27 cellular contexts compared by ENCODE assay signal in the genomic region with DNA sequence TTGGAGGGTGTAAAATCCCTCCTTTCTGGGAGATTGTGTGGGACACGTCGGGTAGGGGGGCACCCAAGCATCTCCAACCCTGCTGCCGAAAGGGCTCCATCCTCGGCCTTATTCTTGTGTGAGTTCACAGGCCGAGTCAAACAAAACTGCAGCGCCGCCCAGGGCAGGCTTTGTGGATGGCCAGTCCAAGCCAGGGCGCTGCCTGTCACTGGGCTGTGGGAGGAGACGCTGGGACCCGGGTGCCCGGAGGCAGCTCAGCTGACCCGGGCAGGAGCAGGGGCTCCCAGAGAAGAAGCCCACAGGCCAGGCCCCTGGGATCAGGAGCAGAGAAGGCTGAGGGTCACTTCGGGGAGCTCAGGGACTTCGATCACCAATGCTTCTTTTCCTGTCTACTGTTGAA. TPM values are rescaled to one million over a fixed set of nuclear protein-coding genes. Genes with fewer than 3 reads are reported as not detected.
DNase-seq lines count a peak whose midpoint lies in the region; ATAC-seq and TF ChIP-seq lines count a peak whose summit lies in the region.
"Had no signal": no experiment of that assay in that cellular context is flagged by ENCODE, and none has a peak within 500 bp of the region (broad histone marks: within the 10 kb centered on the region; RNA-seq: fewer than 3 reads in every experiment).

No MANE protein-coding gene starts in this region.

- TF ChIP-seq CTCF in heart left ventricle (IDR thresholded peaks at IDR 0.05): no peak

- H3K4me1 ChIP-seq in heart left ventricle: peaks cover 11 to 41% (median 31%) of the 10 kb centered on the region in 12 donors
- H3K4me1 ChIP-seq: SJCRH30 had no signal

- intact Hi-C loops in heart left ventricle (cut with DNase I): loop anchor here (2.0 to 10.0 kb wide), 12 partner anchors 100 to 1010 kb away; a partner anchor contains a TSS
- intact Hi-C loops in left cardiac atrium (cut with DNase I): loop anchor here (5.0 to 10.0 kb wide), 6 partner anchors 545 to 1010 kb away; a partner anchor contains a TSS

- no peak for DNase-seq in heart left ventricle
- no peak for DNase-seq in left cardiac atrium
- DNase-seq in midbrain (lab: John Stamatoyannopoulos, UW): peak; percentile 16
- DNase-seq in RPMI8226: no peak
- no peak for DNase-seq in HEK293T (ENCODE audit: extremely low spot score)
- DNase-seq: activated CD4-positive, alpha-beta T cell treated with anti-CD3 and anti-CD28 coated beads, Interleukin-2, amount 50 U/mL, for 48 hours; CD4-positive, alpha-beta memory T cell; central memory CD4-positive, alpha-beta T cell; EL; GM23248; HFFc6; NCI-H1048; NCI-H1694 treated with DMSO at 0.1 percent for 48 hours; NCI-H2171; NCI-H510A treated with DMSO at 0.1 percent for 48 hours; sigmoid colon; SJCRH30; stimulated activated CD4-positive, alpha-beta T cell treated with anti-CD3 and anti-CD28 coated beads, Interleukin-15, amount 100 ng/mL, for 24 hours; stimulated activated naive CD4-positive, alpha-beta T cell; T-helper 1 cell; trophoblast cell had no signal

- no peak for TF ChIP-seq POLR2A in heart left ventricle (IDR thresholded peaks at IDR 0.05)

- CTCF ChIA-PET in HEK293T (lab: Yijun Ruan, JAX): no interaction called here

- H3K27me3 ChIP-seq in heart left ventricle: no peaks in the 10 kb centered on the region
- H3K27me3 ChIP-seq: SJCRH30 had no signal

- H3K9me3 ChIP-seq in heart left ventricle: no peaks in the 10 kb centered on the region
- H3K9me3 ChIP-seq: sigmoid colon, SJCRH30 had no signal

- ATAC-seq in heart left ventricle (no peak), left cardiac atrium (no peak), HG02970 (IDR thresholded peaks at IDR 0.05; ENCODE audit: low FRiP score, unreplicated experiment) (no peak)
- ATAC-seq: activated naive CD4-positive, alpha-beta T cell treated with anti-CD3 and anti-CD28 coated beads, Interleukin-2, amount 50 U/mL, for 72 hours; GM12878; Panc1 had no signal

- 73 to 86% (median 84%) methylated on average over 12 to 14 of the region's 14 CpGs for WGBS in heart left ventricle, 4 donors

- H3K36me3 ChIP-seq in heart left ventricle: peaks cover 0 to 44% (median 10%) of the 10 kb centered on the region in 9 donors
- H3K36me3 ChIP-seq: sigmoid colon, SJCRH30 had no signal

- peak overlapping the region in 1 of 12 donors; percentile 44 for H3K4me3 ChIP-seq in heart left ventricle
- H3K4me3 ChIP-seq: GM12878, GM23248, sigmoid colon, SJCRH30 had no signal

- POLR2A ChIA-PET in HEK293T (lab: Yijun Ruan, JAX): no interaction called here

- H3K27ac ChIP-seq in heart left ventricle: peak overlapping the region; percentile 39 to 95 (median 83)
- H3K27ac ChIP-seq in cingulate gyrus (ENCODE audit: low read depth, low read length): peak overlapping the region; percentile 81
- H3K27ac ChIP-seq in temporal lobe (ENCODE audit: low read depth, low read length): peak overlapping the region; percentile 80
- H3K27ac ChIP-seq: GM23248, SJCRH30 had no signal

TF ChIP-seq in HEK293T, 16 proteins besides CTCF, POLR2A, EP300 and RAD21:
- TF ChIP-seq ELF4 (IDR thresholded peaks at IDR 0.05): no peak
- TF ChIP-seq FOXA1 (IDR thresholded peaks at IDR 0.05): no peak
- TF ChIP-seq CTBP1 (IDR thresholded peaks at IDR 0.05; ENCODE audit: borderline replicate concordance): no peak
- no peak for TF ChIP-seq HDGF (IDR thresholded peaks at IDR 0.05; ENCODE audit: borderline replicate concordance)
- TF ChIP-seq FOXM1 (IDR thresholded peaks at IDR 0.05; ENCODE audit: borderline replicate concordance): no peak
- no peak for TF ChIP-seq ARNT (IDR thresholded peaks at IDR 0.05)
- TF ChIP-seq, protein P1, sequence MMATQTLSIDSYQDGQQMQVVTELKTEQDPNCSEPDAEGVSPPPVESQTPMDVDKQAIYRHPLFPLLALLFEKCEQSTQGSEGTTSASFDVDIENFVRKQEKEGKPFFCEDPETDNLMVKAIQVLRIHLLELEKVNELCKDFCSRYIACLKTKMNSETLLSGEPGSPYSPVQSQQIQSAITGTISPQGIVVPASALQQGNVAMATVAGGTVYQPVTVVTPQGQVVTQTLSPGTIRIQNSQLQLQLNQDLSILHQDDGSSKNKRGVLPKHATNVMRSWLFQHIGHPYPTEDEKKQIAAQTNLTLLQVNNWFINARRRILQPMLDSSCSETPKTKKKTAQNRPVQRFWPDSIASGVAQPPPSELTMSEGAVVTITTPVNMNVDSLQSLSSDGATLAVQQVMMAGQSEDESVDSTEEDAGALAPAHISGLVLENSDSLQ (IDR thresholded peaks at IDR 0.05): no peak
- no peak for TF ChIP-seq ZNF384 (IDR thresholded peaks at IDR 0.05)
- no peak for TF ChIP-seq L3MBTL2 (conservative IDR thresholded peaks at IDR 0.05)

RNA-seq across cellular contexts. Expression of a gene that starts 31.8 kb away (rescaled TPM):
- total RNA-seq in heart left ventricle (1 to 10 TPM in 2 of 9 donors, under 1 TPM in 7; 0.31 to 1.4 (median 0.51) TPM), left cardiac atrium (1 to 10 TPM in 1 of 2 donors, under 1 TPM in 1; 0.68 to 2.3 TPM), temporal lobe (0.25 TPM)
- polyA plus RNA-seq in heart left ventricle: under 1 TPM; 0.43 to 0.76 TPM
- total RNA-seq: GM12878, GM23248 had no signal
- polyA plus RNA-seq: GM12878, GM23248 had no signal
